ENCODE assay signal across 8 cellular contexts in genomic region chr6:28953039-28953872, GRCh38. TPM values are rescaled to one million over a fixed set of nuclear protein-coding genes. Genes with fewer than 3 reads are reported as not detected.
DNase-seq lines count a peak whose midpoint lies in the region; ATAC-seq, FAIRE-seq and TF ChIP-seq lines count a peak whose summit lies in the region.

No MANE protein-coding gene starts in this region.

- peaks cover 14% of the 10 kb centered on the region for H3F3A ChIP-seq in PC-3 (ENCODE audit: low read length, unreplicated experiment)

- H2BK120ac ChIP-seq in neuronal stem cell (ENCODE audit: low read depth, low read length): no peak overlapping the region

- H3K9me2 ChIP-seq in PC-3 (replicated peaks; ENCODE audit: low read length): no peaks in the 10 kb centered on the region

- intact Hi-C loops in PC-3 (cut with micrococcal nuclease): loop anchor here (1.0 kb wide), 2 partner anchors 12 to 28 kb away; no protein-coding TSS in a partner anchor
- intact Hi-C loops in uterus (cut with DNase I; ENCODE audit: low total_unique reads): no loop called here

- POLR2A ChIA-PET in PC-3 (lab: Charles Lee; ENCODE audit: unreplicated experiment): no interaction called here

- H3K9me3 ChIP-seq in PC-3 (ENCODE audit: low read length): no peaks in the 10 kb centered on the region
- no peaks in the 10 kb centered on the region for H3K9me3 ChIP-seq in neuronal stem cell (replicated peaks in 1 of 2; ENCODE audit: control insufficient read depth in 2 of 2, insufficient read depth in 1 of 2, low read depth in 1 of 2, low read length in 2 of 2)
- no peaks in the 10 kb centered on the region for H3K9me3 ChIP-seq in uterus

- H3K9ac ChIP-seq in PC-3 (ENCODE audit: low read length) (peak overlapping the region; percentile 64), neuronal stem cell (ENCODE audit: low read depth, low read length, poor library complexity) (no peak overlapping the region)

- peak overlapping the region; percentile 84 for H3K4me3 Mint-ChIP-seq in activated T-cell treated with anti-CD3 and anti-CD28 coated beads, Interleukin-2, amount 50 U/mL, for 4 hours

- H3K18ac ChIP-seq in neuronal stem cell (ENCODE audit: low read length): no peak overlapping the region

- TF ChIP-seq POLR2A in GM12892 (IDR thresholded peaks at IDR 0.05; ENCODE audit: low read depth, low read length) (no peak), uterus (IDR thresholded peaks at IDR 0.05) (no peak), GM18505 (IDR thresholded peaks at IDR 0.05; ENCODE audit: borderline replicate concordance, extremely low read depth, insufficient read depth, insufficient read length) (no peak)

- no peak overlapping the region for H4K91ac ChIP-seq in neuronal stem cell (ENCODE audit: low read depth, low read length, poor library complexity)

- FAIRE-seq in GM12892 (lab: Jason Lieb, UNC): peak; percentile 78

- WGBS in neuronal stem cell (ENCODE audit: extremely low coverage in 2 of 2, insufficient read length in 2 of 2, insufficient replicate concordance in 1 of 2), 2 donors: no CpG with 5 or more reads among the region's 26 CpGs

- no peaks in the 10 kb centered on the region for H3K79me1 ChIP-seq in neuronal stem cell (ENCODE audit: low read depth, low read length)

- no peak overlapping the region for H3K14ac ChIP-seq in neuronal stem cell (ENCODE audit: low read length)

- H3K4me2 ChIP-seq in PC-3 (ENCODE audit: low read length) (peak overlapping the region; percentile 93), neuronal stem cell (ENCODE audit: insufficient read depth, low read length, poor library complexity, severe bottlenecking) (peak overlapping the region; percentile 65)

- H4K8ac ChIP-seq in neuronal stem cell (ENCODE audit: low read depth, low read length): no peak overlapping the region

- no peaks in the 10 kb centered on the region for H3K9me3 Mint-ChIP-seq in activated T-cell treated with anti-CD3 and anti-CD28 coated beads, Interleukin-2, amount 50 U/mL, for 4 hours

- no peak overlapping the region for H2BK5ac ChIP-seq in neuronal stem cell (ENCODE audit: low read length)

- no peaks in the 10 kb centered on the region for H3K36me3 ChIP-seq in PC-3 (ENCODE audit: low read depth, low read length)
- H3K36me3 ChIP-seq in neuronal stem cell (replicated peaks in 1 of 2; ENCODE audit: control insufficient read depth in 2 of 2, insufficient read depth in 2 of 2, low read length in 2 of 2): no peaks in the 10 kb centered on the region
- no peaks in the 10 kb centered on the region for H3K36me3 ChIP-seq in uterus

- peaks cover 12% of the 10 kb centered on the region for H3K4me1 ChIP-seq in PC-3 (ENCODE audit: insufficient read depth, low read length)
- no peaks in the 10 kb centered on the region for H3K4me1 ChIP-seq in neuronal stem cell (ENCODE audit: control insufficient read depth in 2 of 2, insufficient read depth in 1 of 2, low read depth in 1 of 2, low read length in 2 of 2)
- no peaks in the 10 kb centered on the region for H3K4me1 ChIP-seq in uterus

- no peak overlapping the region for H2AK5ac ChIP-seq in neuronal stem cell (ENCODE audit: low read depth, low read length)

- peak overlapping the region; percentile 50 for H3K4me3 ChIP-seq in HL-60 (replicated peaks; ENCODE audit: insufficient read depth, low read length)
- H3K4me3 ChIP-seq in PC-3 (ENCODE audit: low read length): peak overlapping the region; percentile 82
- peak overlapping the region; percentile 63 for H3K4me3 ChIP-seq in fibroblast of pulmonary artery (replicated peaks; ENCODE audit: low read depth, low read length)
- peak overlapping the region; percentile 55 to 83 for H3K4me3 ChIP-seq in neuronal stem cell (ENCODE audit: low read length in 2 of 2)
- H3K4me3 ChIP-seq in uterus: peak overlapping the region; percentile 11 to 13

- no peak overlapping the region for H3K4ac ChIP-seq in neuronal stem cell (ENCODE audit: low read length)

- DNase-seq in GM12892 (ENCODE audit: insufficient read length): no peak
- DNase-seq in HL-60 (ENCODE audit: low read depth in 1 of 2, low spot score in 1 of 2): peak in 1 of 2 experiments; percentile 59
- peak; percentile 85 for DNase-seq in PC-3
- DNase-seq in activated T-cell treated with anti-CD3 and anti-CD28 coated beads, Interleukin-2, amount 50 U/mL, for 4 hours: peak; percentile 62
- DNase-seq in fibroblast of pulmonary artery (ENCODE audit: low read depth): peak; percentile 63
- peak; percentile 43 for DNase-seq in neuronal stem cell (ENCODE audit: low spot score)
- DNase-seq in uterus: peak in 1 of 2 donors; percentile 24

- H3K27me3 Mint-ChIP-seq in activated T-cell treated with anti-CD3 and anti-CD28 coated beads, Interleukin-2, amount 50 U/mL, for 4 hours (ENCODE audit: low read depth): peaks cover 15% of the 10 kb centered on the region

- ATAC-seq in PC-3 (peak; percentile 73), GM18505 (IDR thresholded peaks at IDR 0.05; ENCODE audit: unreplicated experiment) (no peak)
- peak; percentile 66 to 67 for ATAC-seq in activated T-cell treated with anti-CD3 and anti-CD28 coated beads, Interleukin-2, amount 50 U/mL, for 4 hours

- H2BK15ac ChIP-seq in neuronal stem cell (ENCODE audit: low read length): no peak overlapping the region

- H3K4me1 Mint-ChIP-seq in activated T-cell treated with anti-CD3 and anti-CD28 coated beads, Interleukin-2, amount 50 U/mL, for 4 hours (ENCODE audit: low read depth): peaks cover 17% of the 10 kb centered on the region

- H3K27ac ChIP-seq in HL-60 (replicated peaks) (no peak overlapping the region), PC-3 (ENCODE audit: low read length) (peak overlapping the region; percentile 13; the same call in 1 of the 2 replicates), neuronal stem cell (replicated peaks; ENCODE audit: low read length) (no peak overlapping the region), uterus (no peak overlapping the region)

- H2AFZ ChIP-seq in PC-3 (ENCODE audit: low read length) (peak overlapping the region; percentile 100), neuronal stem cell (ENCODE audit: low read length) (peak overlapping the region; percentile 92)

- CTCF ChIA-PET in PC-3 (lab: Charles Lee): no interaction called here

- no peaks in the 10 kb centered on the region for H3K36me3 Mint-ChIP-seq in activated T-cell treated with anti-CD3 and anti-CD28 coated beads, Interleukin-2, amount 50 U/mL, for 4 hours (ENCODE audit: insufficient read depth)

- H3K27me3 ChIP-seq in HL-60 (ENCODE audit: insufficient read depth, poor library complexity, severe bottlenecking): no peaks in the 10 kb centered on the region
- no peaks in the 10 kb centered on the region for H3K27me3 ChIP-seq in PC-3 (ENCODE audit: low read length)
- peaks cover 0 to 8% (median 0%) of the 10 kb centered on the region in 3 experiments for H3K27me3 ChIP-seq in neuronal stem cell (ENCODE audit: control insufficient read depth in 3 of 3, insufficient read depth in 3 of 3, low read depth in 1 of 3, low read length in 3 of 3)
- H3K27me3 ChIP-seq in uterus: no peaks in the 10 kb centered on the region

- H3K79me2 ChIP-seq in PC-3 (ENCODE audit: low read length): no peaks in the 10 kb centered on the region

- TF ChIP-seq CTCF in HL-60 (IDR thresholded peaks at IDR 0.05; ENCODE audit: insufficient read depth, low read length): no peak
- no peak for TF ChIP-seq CTCF in PC-3 (conservative IDR thresholded peaks at IDR 0.05; ENCODE audit: low read depth, low read length)
- no peak for TF ChIP-seq CTCF in fibroblast of pulmonary artery (IDR thresholded peaks at IDR 0.05; ENCODE audit: low read length, missing control alignments)
- TF ChIP-seq CTCF in uterus (IDR thresholded peaks at IDR 0.05): no peak

- H2BK12ac ChIP-seq in neuronal stem cell (ENCODE audit: low read length): no peak overlapping the region

- H3K23ac ChIP-seq in neuronal stem cell (ENCODE audit: low read depth, low read length, poor library complexity): no peak overlapping the region

- H4K20me1 ChIP-seq in PC-3 (ENCODE audit: low read length): no peaks in the 10 kb centered on the region

- no TSS peak for BruUV-seq in PC-3 (replicated peaks; lab: Mats Ljungman, UMichigan)

RNA-seq across cellular contexts. Expression of gene TRIM27, which starts 29.5 kb away (rescaled TPM):
- 33.3 TPM for polyA plus RNA-seq in GM12892 (2012; ENCODE audit: missing spikeins)
- total RNA-seq in PC-3 (2014; rRNA removed) (85.8 and 92.5 TPM in 2 replicates), uterus (100 to 1,000 TPM in 1 of 4 donors, 10 to 100 TPM in 3; 24.6 to 108 (median 48.7) TPM)
- 10 to 100 TPM; 54.7 to 64.4 (median 58.4) TPM for total RNA-seq in activated T-cell treated with anti-CD3 and anti-CD28 coated beads, Interleukin-2, amount 50 U/mL, for 4 hours
- 38.5 TPM for polyA plus RNA-seq in neuronal stem cell (2013, experiment 1 of 2)
- polyA plus RNA-seq in neuronal stem cell (2013, experiment 2 of 2): 37.5 TPM

RNA-seq across cellular contexts. Expression of gene ZNF311, which starts 51.9 kb away (rescaled TPM):
- polyA plus RNA-seq in GM12892 (2012; ENCODE audit: missing spikeins): 0.08 TPM
- total RNA-seq in PC-3 (2014; rRNA removed) (0.04 and 0.40 TPM in 2 replicates), uterus (1 to 10 TPM in 2 of 4 donors, under 1 TPM in 2; 0.51 to 4.1 (median 1.1) TPM)
- total RNA-seq in activated T-cell treated with anti-CD3 and anti-CD28 coated beads, Interleukin-2, amount 50 U/mL, for 4 hours: under 1 TPM; 0.48 to 0.53 (median 0.52) TPM
- polyA plus RNA-seq in neuronal stem cell (2013, experiment 1 of 2): 2.8 TPM
- polyA plus RNA-seq in neuronal stem cell (2013, experiment 2 of 2): 2.7 TPM

Comparison
In these comparisons a context has a peak if more than half of its experiments do, and no peak if none do; other contexts are left out.
1. H3K4me3 ChIP-seq: peak in every context shown above with its lines; median percentile 82 in PC-3; 69 in neuronal stem cell; 63 in fibroblast of pulmonary artery; 50 in HL-60; 12 in uterus.